In genomic region chr20:50509923-50510705, GRCh38 we compare ENCODE assay signal across 1 cellular context.
A peak's percentile ranks its signal among the peaks of the same experiment; 100 is the strongest.
TF ChIP-seq lines count a peak whose summit lies in the region.

Gene PTPN1, plus strand, starts transcription at chr20:50510383. Its CDS starts 145 bp downstream, at chr20:50510528.

TF ChIP-seq in HepG2, 621 proteins besides CTCF, POLR2A, EP300 and RAD21 (continued from another document and continues in another):
- TF ChIP-seq GMEB1 (CRISPR knock-in tag; IDR thresholded peaks at IDR 0.05; ENCODE audit: borderline replicate concordance) (peak; percentile 93), SNAI1 (CRISPR knock-in tag; IDR thresholded peaks at IDR 0.05; ENCODE audit: borderline replicate concordance) (peak; percentile 58), SP2 (CRISPR knock-in tag; IDR thresholded peaks at IDR 0.05) (peak; percentile 91), SSRP1 (CRISPR knock-in tag; IDR thresholded peaks at IDR 0.05) (no peak), HMGXB3 (CRISPR knock-in tag; IDR thresholded peaks at IDR 0.05; ENCODE audit: borderline replicate concordance) (peak; percentile 90; the same call in 1 of the 2 replicates), ZMAT3 (CRISPR knock-in tag; conservative IDR thresholded peaks at IDR 0.05) (peak; percentile 89; the same call in 1 of the 2 replicates), ZNF335 (CRISPR knock-in tag; IDR thresholded peaks at IDR 0.05) (peak; percentile 63; the same call in 1 of the 2 replicates), CBFB (CRISPR knock-in tag; IDR thresholded peaks at IDR 0.05) (peak; percentile 82; the same call in 1 of the 2 replicates), PATZ1 (CRISPR knock-in tag; IDR thresholded peaks at IDR 0.05) (peak; percentile 42; the same call in 1 of the 2 replicates), ZNF816 (CRISPR knock-in tag; IDR thresholded peaks at IDR 0.05; ENCODE audit: borderline replicate concordance) (no peak), MBD4 (IDR thresholded peaks at IDR 0.05; ENCODE audit: borderline replicate concordance, low read length) (no peak), ZNF367 (CRISPR knock-in tag; IDR thresholded peaks at IDR 0.05; ENCODE audit: borderline replicate concordance) (no peak; the same call in none of the 2 replicates), JUND (CRISPR knock-in tag; IDR thresholded peaks at IDR 0.05) (peak; percentile 69; the same call in 1 of the 2 replicates), NCOA2 (CRISPR knock-in tag; IDR thresholded peaks at IDR 0.05) (peak; percentile 71), SNRNP70 (IDR thresholded peaks at IDR 0.05; ENCODE audit: low read depth, low read length) (no peak), CREBL2 (CRISPR knock-in tag; IDR thresholded peaks at IDR 0.05; ENCODE audit: borderline replicate concordance) (peak; percentile 98), FOXM1 (CRISPR knock-in tag; IDR thresholded peaks at IDR 0.05) (no peak), ZKSCAN8 (CRISPR knock-in tag; IDR thresholded peaks at IDR 0.05; ENCODE audit: borderline replicate concordance) (no peak; the same call in 1 of the 2 replicates), MAZ (IDR thresholded peaks at IDR 0.05; ENCODE audit: borderline replicate concordance, low read depth, low read length) (peak; percentile 88), MAZ (CRISPR knock-in tag; IDR thresholded peaks at IDR 0.05; ENCODE audit: low read depth) (peak; percentile 95), HOXA5 (CRISPR knock-in tag; IDR thresholded peaks at IDR 0.05) (no peak; the same call in none of the 2 replicates), ZNF205 (CRISPR knock-in tag; IDR thresholded peaks at IDR 0.05) (no peak; the same call in none of the 2 replicates), ZNF496 (CRISPR knock-in tag; IDR thresholded peaks at IDR 0.05; ENCODE audit: insufficient replicate concordance) (no peak), TBX3 (IDR thresholded peaks at IDR 0.05; ENCODE audit: borderline replicate concordance) (0 out of 2 replicates have a peak, but pooled peaks have one; percentile 17), GPN1 (CRISPR knock-in tag; IDR thresholded peaks at IDR 0.05; ENCODE audit: borderline replicate concordance) (peak; percentile 90; the same call in 1 of the 2 replicates), ZNF614 (CRISPR knock-in tag; IDR thresholded peaks at IDR 0.05; ENCODE audit: borderline replicate concordance) (peak; percentile 92; the same call in 1 of the 2 replicates), ZNF841 (CRISPR knock-in tag; IDR thresholded peaks at IDR 0.05; ENCODE audit: borderline replicate concordance) (no peak), THAP9 (CRISPR knock-in tag; IDR thresholded peaks at IDR 0.05; ENCODE audit: borderline replicate concordance) (peak; percentile 87), LCORL (IDR thresholded peaks at IDR 0.05) (no peak), LCORL (CRISPR knock-in tag; IDR thresholded peaks at IDR 0.05) (peak; percentile 82), KLF15 (CRISPR knock-in tag; IDR thresholded peaks at IDR 0.05; ENCODE audit: borderline replicate concordance) (no peak), IRF9 (CRISPR knock-in tag; IDR thresholded peaks at IDR 0.05; ENCODE audit: borderline replicate concordance) (peak; percentile 88), SIX1 (CRISPR knock-in tag; IDR thresholded peaks at IDR 0.05; ENCODE audit: borderline replicate concordance) (peak; percentile 99), ZNF672 (CRISPR knock-in tag; IDR thresholded peaks at IDR 0.05) (no peak), AFF4 (CRISPR knock-in tag; IDR thresholded peaks at IDR 0.05) (no peak; the same call in 1 of the 2 replicates), HNRNPL (IDR thresholded peaks at IDR 0.05; ENCODE audit: low read depth, low read length) (peak; percentile 65; the same call in 1 of the 2 replicates), PRMT3 (CRISPR knock-in tag; IDR thresholded peaks at IDR 0.05; ENCODE audit: borderline replicate concordance, low read depth) (no peak), ZNF12 (CRISPR knock-in tag; IDR thresholded peaks at IDR 0.05) (no peak), MYNN (CRISPR knock-in tag; IDR thresholded peaks at IDR 0.05; ENCODE audit: low read depth) (no peak), FOXJ3 (CRISPR knock-in tag; IDR thresholded peaks at IDR 0.05; ENCODE audit: borderline replicate concordance) (0 out of 2 replicates have a peak, but pooled peaks have one; percentile 30), MTF1 (CRISPR knock-in tag; IDR thresholded peaks at IDR 0.05) (peak; percentile 20; the same call in 1 of the 2 replicates), NRL (CRISPR knock-in tag; IDR thresholded peaks at IDR 0.05; ENCODE audit: borderline replicate concordance) (peak; percentile 85; the same call in 1 of the 2 replicates), SP1 (IDR thresholded peaks at IDR 0.05) (no peak), SP1 (CRISPR knock-in tag; IDR thresholded peaks at IDR 0.05) (peak; percentile 98), ZNF362 (CRISPR knock-in tag; IDR thresholded peaks at IDR 0.05; ENCODE audit: borderline replicate concordance) (peak; percentile 74; the same call in 1 of the 2 replicates), CHD2 (IDR thresholded peaks at IDR 0.05; ENCODE audit: low read depth, low read length) (peak; percentile 95), RXRB (CRISPR knock-in tag; IDR thresholded peaks at IDR 0.05; ENCODE audit: borderline replicate concordance) (peak; percentile 66)
